ENCODE assay signal across 23 cellular contexts in genomic region chr22:39630721-39631120, GRCh38.
DNase-seq lines count a peak whose midpoint lies in the region; ATAC-seq and TF ChIP-seq lines count a peak whose summit lies in the region.
"Had no signal": no experiment of that assay in that cellular context is flagged by ENCODE, and none has a peak within 500 bp of the region (broad histone marks: within the 10 kb centered on the region; RNA-seq: fewer than 3 reads in every experiment).

No MANE protein-coding gene starts in this region.

- H3K4me3 Mint-ChIP-seq in GM23338 (no peak overlapping the region), T-helper 17 cell (peak overlapping the region; percentile 25), immature natural killer cell (no peak overlapping the region)
- H3K4me3 Mint-ChIP-seq: CD14-positive monocyte; CD4-positive, alpha-beta T cell had no signal

- peaks cover 11% of the 10 kb centered on the region for H3K27me3 Mint-ChIP-seq in GM23338 (ENCODE audit: insufficient read depth, low read depth, poor library complexity)
- peaks cover 18% of the 10 kb centered on the region for H3K27me3 Mint-ChIP-seq in T-helper 17 cell
- H3K27me3 Mint-ChIP-seq in immature natural killer cell (ENCODE audit: low read depth in 3 of 3), result peaks cover 0 to 5% (median 0%) of the 10 kb centered on the region in 3 donors

- H3K9me2 ChIP-seq in GM23338 (ENCODE audit: insufficient read depth), result no peaks in the 10 kb centered on the region

- H4K20me1 ChIP-seq in GM23338 (replicated peaks; ENCODE audit: insufficient read depth), result no peaks in the 10 kb centered on the region
- H4K20me1 ChIP-seq: BLaER1 treated with 17β-estradiol and CSF1 and Interleukin-3, amounts not matched to agents 10 nM and 100 nM had no signal

- no peaks in the 10 kb centered on the region for H3K36me3 ChIP-seq in GM23338 (ENCODE audit: insufficient read depth)
- H3K36me3 ChIP-seq: BE2C; BLaER1 treated with 17β-estradiol and CSF1 and Interleukin-3, amounts not matched to agents 10 nM and 100 nM had no signal

- H3K27me3 ChIP-seq in GM23338 (ENCODE audit: insufficient read depth), result no peaks in the 10 kb centered on the region
- H3K27me3 ChIP-seq: BE2C; BLaER1 treated with 17β-estradiol and CSF1 and Interleukin-3, amounts not matched to agents 10 nM and 100 nM had no signal

- TF ChIP-seq CTCF in GM23338 (conservative IDR thresholded peaks at IDR 0.05; ENCODE audit: low read depth in 2 of 2), result no peak

- DNase-seq in GM23338 (ENCODE audit: low spot score) (no peak), T-helper 17 cell (no peak), putamen (ENCODE audit: low spot score) (peak; percentile 34), NCI-H1436 treated with DMSO at 0.1 percent for 48 hours (lab: John Stamatoyannopoulos, UW) (no peak), immature natural killer cell (no peak)
- DNase-seq: 8988T; ACHN; AML-193; BE2C; CD4-positive, alpha-beta T cell; CD8-positive, alpha-beta memory T cell; DMS 273 treated with DMSO at 0.1 percent for 48 hours; DMS79; EL; GDM1; GOT3; HCEC 1CT had no signal

- H3K4me3 ChIP-seq in GM23338, result no peak overlapping the region
- H3K4me3 ChIP-seq: A549; BLaER1 treated with 17β-estradiol and CSF1 and Interleukin-3, amounts not matched to agents 10 nM and 100 nM; GM12878 had no signal

- no peak overlapping the region for H3K4me2 ChIP-seq in GM23338
- H3K4me2 ChIP-seq: A549; BLaER1 treated with 17β-estradiol and CSF1 and Interleukin-3, amounts not matched to agents 10 nM and 100 nM had no signal

- ATAC-seq in GM23338 (no peak), T-helper 17 cell (no peak), esophagus mucosa (peak; percentile 11), GM19463 (IDR thresholded peaks at IDR 0.05; ENCODE audit: unreplicated experiment) (no peak)
- ATAC-seq: A549, GM12878 had no signal

- H3K27ac Mint-ChIP-seq in GM23338 (no peak overlapping the region), T-helper 17 cell (no peak overlapping the region), immature natural killer cell (no peak overlapping the region)
- H3K27ac Mint-ChIP-seq: CD14-positive monocyte; CD4-positive, alpha-beta T cell had no signal

- no peaks in the 10 kb centered on the region for H3K36me3 Mint-ChIP-seq in GM23338 (ENCODE audit: low read depth)
- peaks cover 4% of the 10 kb centered on the region for H3K36me3 Mint-ChIP-seq in T-helper 17 cell (ENCODE audit: low read depth)
- H3K36me3 Mint-ChIP-seq in immature natural killer cell, result no peaks in the 10 kb centered on the region
- H3K36me3 Mint-ChIP-seq: CD14-positive monocyte had no signal

- no peaks in the 10 kb centered on the region for H3K9me3 Mint-ChIP-seq in GM23338
- H3K9me3 Mint-ChIP-seq in immature natural killer cell, result no peaks in the 10 kb centered on the region
- H3K9me3 Mint-ChIP-seq: CD14-positive monocyte; CD4-positive, alpha-beta T cell; CD8-positive, alpha-beta memory T cell had no signal

- no peaks in the 10 kb centered on the region for H3F3A ChIP-seq in GM23338 (replicated peaks; ENCODE audit: low read depth)

- H3K9me3 ChIP-seq in T-helper 17 cell (ENCODE audit: control insufficient read depth, low read length, poor library complexity, severe bottlenecking), result no peaks in the 10 kb centered on the region
- H3K9me3 ChIP-seq: A549; BE2C; BLaER1 treated with 17β-estradiol and CSF1 and Interleukin-3, amounts not matched to agents 10 nM and 100 nM had no signal

- H3K4me1 ChIP-seq in GM23338 (ENCODE audit: insufficient read depth), result no peaks in the 10 kb centered on the region; the same call in 1 of the 2 replicates

- H3K27ac ChIP-seq in GM23338 (ENCODE audit: low read depth), result no peak overlapping the region
- H3K27ac ChIP-seq: A549; BLaER1 treated with 17β-estradiol and CSF1 and Interleukin-3, amounts not matched to agents 10 nM and 100 nM had no signal

- peaks cover 35% of the 10 kb centered on the region for H3K4me1 Mint-ChIP-seq in GM23338
- H3K4me1 Mint-ChIP-seq in T-helper 17 cell, result peaks cover 18% of the 10 kb centered on the region
- peaks cover 11 to 12% of the 10 kb centered on the region in 2 donors for H3K4me1 Mint-ChIP-seq in immature natural killer cell

- 0 out of 2 replicates have a peak overlapping the region, but pooled peaks have one; percentile 43 for H2AFZ ChIP-seq in GM23338

- H3K79me2 ChIP-seq in GM23338 (replicated peaks; ENCODE audit: insufficient read depth), result no peaks in the 10 kb centered on the region

TF ChIP-seq in GM23338, 12 proteins besides CTCF, POLR2A, EP300 and RAD21 (continues in another document):
- TF ChIP-seq POLR2AphosphoS5 (IDR thresholded peaks at IDR 0.05; ENCODE audit: low read depth), result no peak
- TF ChIP-seq, protein P1, sequence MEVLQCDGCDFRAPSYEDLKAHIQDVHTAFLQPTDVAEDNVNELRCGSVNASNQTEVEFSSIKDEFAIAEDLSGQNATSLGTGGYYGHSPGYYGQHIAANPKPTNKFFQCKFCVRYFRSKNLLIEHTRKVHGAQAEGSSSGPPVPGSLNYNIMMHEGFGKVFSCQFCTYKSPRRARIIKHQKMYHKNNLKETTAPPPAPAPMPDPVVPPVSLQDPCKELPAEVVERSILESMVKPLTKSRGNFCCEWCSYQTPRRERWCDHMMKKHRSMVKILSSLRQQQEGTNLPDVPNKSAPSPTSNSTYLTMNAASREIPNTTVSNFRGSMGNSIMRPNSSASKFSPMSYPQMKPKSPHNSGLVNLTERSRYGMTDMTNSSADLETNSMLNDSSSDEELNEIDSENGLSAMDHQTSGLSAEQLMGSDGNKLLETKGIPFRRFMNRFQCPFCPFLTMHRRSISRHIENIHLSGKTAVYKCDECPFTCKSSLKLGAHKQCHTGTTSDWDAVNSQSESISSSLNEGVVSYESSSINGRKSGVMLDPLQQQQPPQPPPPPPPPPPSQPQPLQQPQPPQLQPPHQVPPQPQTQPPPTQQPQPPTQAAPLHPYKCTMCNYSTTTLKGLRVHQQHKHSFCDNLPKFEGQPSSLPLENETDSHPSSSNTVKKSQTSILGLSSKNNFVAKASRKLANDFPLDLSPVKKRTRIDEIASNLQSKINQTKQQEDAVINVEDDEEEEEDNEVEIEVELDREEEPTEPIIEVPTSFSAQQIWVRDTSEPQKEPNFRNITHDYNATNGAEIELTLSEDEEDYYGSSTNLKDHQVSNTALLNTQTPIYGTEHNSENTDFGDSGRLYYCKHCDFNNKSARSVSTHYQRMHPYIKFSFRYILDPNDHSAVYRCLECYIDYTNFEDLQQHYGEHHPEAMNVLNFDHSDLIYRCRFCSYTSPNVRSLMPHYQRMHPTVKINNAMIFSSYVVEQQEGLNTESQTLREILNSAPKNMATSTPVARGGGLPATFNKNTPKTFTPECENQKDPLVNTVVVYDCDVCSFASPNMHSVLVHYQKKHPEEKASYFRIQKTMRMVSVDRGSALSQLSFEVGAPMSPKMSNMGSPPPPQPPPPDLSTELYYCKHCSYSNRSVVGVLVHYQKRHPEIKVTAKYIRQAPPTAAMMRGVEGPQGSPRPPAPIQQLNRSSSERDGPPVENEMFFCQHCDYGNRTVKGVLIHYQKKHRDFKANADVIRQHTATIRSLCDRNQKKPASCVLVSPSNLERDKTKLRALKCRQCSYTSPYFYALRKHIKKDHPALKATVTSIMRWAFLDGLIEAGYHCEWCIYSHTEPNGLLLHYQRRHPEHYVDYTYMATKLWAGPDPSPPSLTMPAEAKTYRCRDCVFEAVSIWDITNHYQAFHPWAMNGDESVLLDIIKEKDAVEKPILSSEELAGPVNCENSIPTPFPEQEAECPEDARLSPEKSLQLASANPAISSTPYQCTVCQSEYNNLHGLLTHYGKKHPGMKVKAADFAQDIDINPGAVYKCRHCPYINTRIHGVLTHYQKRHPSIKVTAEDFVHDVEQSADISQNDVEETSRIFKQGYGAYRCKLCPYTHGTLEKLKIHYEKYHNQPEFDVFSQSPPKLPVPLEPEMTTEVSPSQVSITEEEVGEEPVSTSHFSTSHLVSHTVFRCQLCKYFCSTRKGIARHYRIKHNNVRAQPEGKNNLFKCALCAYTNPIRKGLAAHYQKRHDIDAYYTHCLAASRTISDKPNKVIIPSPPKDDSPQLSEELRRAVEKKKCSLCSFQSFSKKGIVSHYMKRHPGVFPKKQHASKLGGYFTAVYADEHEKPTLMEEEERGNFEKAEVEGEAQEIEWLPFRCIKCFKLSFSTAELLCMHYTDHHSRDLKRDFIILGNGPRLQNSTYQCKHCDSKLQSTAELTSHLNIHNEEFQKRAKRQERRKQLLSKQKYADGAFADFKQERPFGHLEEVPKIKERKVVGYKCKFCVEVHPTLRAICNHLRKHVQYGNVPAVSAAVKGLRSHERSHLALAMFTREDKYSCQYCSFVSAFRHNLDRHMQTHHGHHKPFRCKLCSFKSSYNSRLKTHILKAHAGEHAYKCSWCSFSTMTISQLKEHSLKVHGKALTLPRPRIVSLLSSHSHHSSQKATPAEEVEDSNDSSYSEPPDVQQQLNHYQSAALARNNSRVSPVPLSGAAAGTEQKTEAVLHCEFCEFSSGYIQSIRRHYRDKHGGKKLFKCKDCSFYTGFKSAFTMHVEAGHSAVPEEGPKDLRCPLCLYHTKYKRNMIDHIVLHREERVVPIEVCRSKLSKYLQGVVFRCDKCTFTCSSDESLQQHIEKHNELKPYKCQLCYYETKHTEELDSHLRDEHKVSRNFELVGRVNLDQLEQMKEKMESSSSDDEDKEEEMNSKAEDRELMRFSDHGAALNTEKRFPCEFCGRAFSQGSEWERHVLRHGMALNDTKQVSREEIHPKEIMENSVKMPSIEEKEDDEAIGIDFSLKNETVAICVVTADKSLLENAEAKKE (CRISPR knock-in tag; IDR thresholded peaks at IDR 0.05), result no peak
- TF ChIP-seq NANOG (IDR thresholded peaks at IDR 0.05; ENCODE audit: borderline replicate concordance), result no peak
